8 cellular contexts compared by ENCODE assay signal in the genomic region with DNA sequence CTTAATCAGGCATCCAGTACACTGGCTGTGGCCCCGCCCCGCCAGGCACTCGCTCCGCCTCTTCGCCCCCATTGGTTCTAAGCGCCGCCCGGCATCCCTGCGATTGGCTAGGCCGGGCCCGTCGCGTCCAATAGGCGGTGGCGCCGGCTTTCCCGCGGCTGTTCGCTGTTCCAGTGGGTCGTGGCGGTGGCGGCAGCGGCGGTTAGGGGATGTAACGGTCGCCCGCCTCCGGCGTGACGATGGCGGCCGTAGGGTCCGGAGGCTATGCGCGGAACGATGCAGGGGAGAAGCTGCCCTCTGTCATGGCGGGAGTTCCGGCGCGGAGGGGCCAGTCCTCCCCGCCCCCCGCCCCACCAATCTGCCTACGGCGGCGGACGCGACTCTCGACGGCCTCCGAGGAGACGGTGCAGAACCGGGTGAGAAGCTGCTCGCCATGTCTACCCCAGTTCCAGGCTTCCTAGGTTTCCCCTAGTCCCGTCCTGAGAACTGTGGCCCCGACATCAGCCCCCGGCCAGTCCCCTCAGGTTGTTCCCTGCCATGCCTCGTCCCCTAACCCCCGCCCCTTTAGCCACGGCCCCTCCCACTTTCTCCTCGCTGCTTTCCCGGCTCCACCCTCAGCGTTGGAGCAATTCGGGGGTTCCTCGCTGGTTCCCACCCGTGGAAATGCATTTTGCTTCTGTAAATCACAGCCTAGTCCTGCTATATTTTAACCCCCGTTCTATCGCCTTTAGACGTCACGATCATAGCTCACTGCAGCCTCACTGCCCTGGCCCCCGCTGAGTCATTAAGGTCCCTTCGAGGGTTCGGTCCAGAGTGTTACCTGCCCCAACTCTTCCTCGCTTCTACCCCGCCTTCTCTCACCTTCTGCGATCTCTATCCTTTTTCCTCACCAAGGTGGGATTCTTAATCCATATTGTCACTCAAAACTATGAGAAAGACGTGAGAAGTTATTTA. TPM values are rescaled to one million over a fixed set of nuclear protein-coding genes. Genes with fewer than 3 reads are reported as not detected.
DNase-seq lines count a peak whose midpoint lies in the region; ATAC-seq, FAIRE-seq and TF ChIP-seq lines count a peak whose summit lies in the region.

WDR62 (plus strand) TSS at position 165 of the 954 bp plus-strand sequence; CDS start at position 240, 75 bp downstream.

- peak within 1 kb of the TSS; percentile 71 for H4K91ac ChIP-seq in H1 (replicated peaks; ENCODE audit: insufficient read length, low read length)

- peaks cover 1% of the 10 kb centered on the region for H3K36me3 ChIP-seq in Caco-2 (ENCODE audit: control insufficient read depth, insufficient read depth, low read length)
- H3K36me3 ChIP-seq in HUES48 (ENCODE audit: control insufficient read depth, insufficient read depth, low read length): peaks cover 22% of the 10 kb centered on the region
- H3K36me3 ChIP-seq in NT2/D1 (ENCODE audit: insufficient read depth, insufficient read length, low read length): peaks cover 24% of the 10 kb centered on the region
- peaks cover 8 to 19% (median 17%) of the 10 kb centered on the region in 4 experiments; a peak in 7 of 8 replicates for H3K36me3 ChIP-seq in H1 (ENCODE audit: control insufficient read depth in 2 of 4, insufficient read depth in 4 of 4, low read length in 3 of 4)

- H3K14ac ChIP-seq in H1 (ENCODE audit: insufficient read length): no peak within 1 kb of the TSS

- H3K23ac ChIP-seq in H1 (ENCODE audit: insufficient read length): no peak within 1 kb of the TSS

- H3K4me1 Mint-ChIP-seq in Caco-2 (ENCODE audit: low read depth, unreplicated experiment): peaks cover 29% of the 10 kb centered on the region

- H3K27me3 Mint-ChIP-seq in Caco-2 (ENCODE audit: insufficient read depth, unreplicated experiment): no peaks in the 10 kb centered on the region

- H3K4me3 Mint-ChIP-seq in Caco-2 (ENCODE audit: unreplicated experiment): peak within 1 kb of the TSS; percentile 88

- H2BK15ac ChIP-seq in H1 (ENCODE audit: low read length): no peak within 1 kb of the TSS

- H4K8ac ChIP-seq in H1 (ENCODE audit: extremely low read depth, insufficient read depth, low read length): peak within 1 kb of the TSS; percentile 96

- no peaks in the 10 kb centered on the region for H3K9me3 Mint-ChIP-seq in Caco-2 (ENCODE audit: unreplicated experiment)

- H3K36me3 Mint-ChIP-seq in Caco-2 (ENCODE audit: insufficient read depth, unreplicated experiment): peaks cover 47% of the 10 kb centered on the region

- peak within 1 kb of the TSS; percentile 68; the same call in 1 of the 2 replicates for H2BK12ac ChIP-seq in H1 (ENCODE audit: low read depth, low read length)

- BruUV-seq in Caco-2 (replicated peaks; lab: Mats Ljungman, UMichigan): no TSS peak

- POLR2A ChIA-PET in Caco-2 (lab: Charles Lee): interaction anchor here (0.5 to 1.7 kb wide), 8 partner anchors 8 to 307 kb away, joined by 3 to 15 read pairs (median 4); partner anchors contain the start of genes ALKBH6, LIN37, POLR2I and SYNE4
- POLR2A ChIA-PET in H1 (lab: Charles Lee; ENCODE audit: partially characterized antibody): interaction anchor here (1.0 to 2.2 kb wide), 16 partner anchors 18 to 118 kb away, joined by 3 to 9 read pairs (median 5); partner anchors contain the start of genes ALKBH6, CAPNS1, OVOL3 and POLR2I

- H3K4me3 ChIP-seq in Caco-2 (ENCODE audit: low read depth, low read length) (peak within 1 kb of the TSS; percentile 61), HUES48 (ENCODE audit: low read depth, low read length) (peak within 1 kb of the TSS; percentile 81), NT2/D1 (ENCODE audit: insufficient read length, low read depth) (peak within 1 kb of the TSS; percentile 87), H1 (ENCODE audit: extremely low read depth in 1 of 4, insufficient read depth in 2 of 4, low read depth in 3 of 4, low read length in 4 of 4) (peak within 1 kb of the TSS; percentile 75 to 94 (median 82)), mononuclear cell (ENCODE audit: low read length) (peak within 1 kb of the TSS; percentile 72)

- peak within 1 kb of the TSS; percentile 28 for H3K4ac ChIP-seq in H1 (replicated peaks; ENCODE audit: insufficient read length, low read depth, low read length)

- WGBS in H1 (ENCODE audit: extremely low coverage in 1 of 2, insufficient coverage in 1 of 2, insufficient read length in 1 of 2, insufficient replicate concordance in 2 of 2, low coverage in 1 of 2, low lambda C conversion rate in 2 of 2, missing lambda C conversion rate in 1 of 2), 2 experiments: 1% methylated on average over 52 of the region's 76 CpGs; no CpG with 5 or more reads in 1 of the 2 experiments

- H3K27ac ChIP-seq in HUES48 (ENCODE audit: low read depth, low read length): peak within 1 kb of the TSS; percentile 94
- H3K27ac ChIP-seq in H1 (ENCODE audit: low read depth, low read length): peak within 1 kb of the TSS; percentile 83; the same call in 1 of the 2 replicates

- peaks cover 4% of the 10 kb centered on the region for H3K23me2 ChIP-seq in H1 (ENCODE audit: low read depth, low read length)

- H3K56ac ChIP-seq in H1 (replicated peaks; ENCODE audit: insufficient read length, low read depth, low read length): peak within 1 kb of the TSS; percentile 75

- peaks cover 4% of the 10 kb centered on the region; the same call in 1 of the 2 replicates for H3K79me1 ChIP-seq in H1 (ENCODE audit: low read depth, low read length)

- H2AFZ ChIP-seq in H1 (ENCODE audit: low read length): peak within 1 kb of the TSS; percentile 25; the same call in 1 of the 2 replicates

- TF ChIP-seq CTCF in Caco-2 (IDR thresholded peaks at IDR 0.05; ENCODE audit: insufficient read depth in 1 of 2, low read depth in 1 of 2, low read length in 1 of 2, severe bottlenecking in 1 of 2, unreplicated experiment in 1 of 2) (no peak), H1 (IDR thresholded peaks at IDR 0.05; ENCODE audit: control extremely low read depth in 1 of 3, insufficient read depth in 1 of 3, low read depth in 1 of 3, low read length in 3 of 3) (no peak)

- H3K79me2 ChIP-seq in H1 (ENCODE audit: control insufficient read depth in 1 of 2, insufficient read depth in 2 of 2, low read length in 2 of 2): peaks cover 3 to 35% of the 10 kb centered on the region in 2 experiments; a peak in 3 of 4 replicates

- intact Hi-C loops in Caco-2 (cut with micrococcal nuclease; ENCODE audit: unreplicated experiment): loop anchor here (1.0 to 5.0 kb wide), 9 partner anchors 13 to 353 kb away; partner anchors contain the start of genes ALKBH6, HSPB6, SDHAF1 and SYNE4

- H3K9me3 ChIP-seq in Caco-2 (no peaks in the 10 kb centered on the region), HUES48 (ENCODE audit: control insufficient read depth, insufficient read depth, low read length) (no peaks in the 10 kb centered on the region), NT2/D1 (ENCODE audit: insufficient read depth, low read length) (no peaks in the 10 kb centered on the region), H1 (ENCODE audit: insufficient read depth in 2 of 2, low read depth in 1 of 2, low read length in 1 of 2) (no peaks in the 10 kb centered on the region), mononuclear cell (ENCODE audit: low read depth, low read length) (no peaks in the 10 kb centered on the region)

- H4K5ac ChIP-seq in H1 (ENCODE audit: insufficient read length, low read depth, low read length): peak within 1 kb of the TSS; percentile 80

- H3K27me3 ChIP-seq in Caco-2 (replicated peaks; ENCODE audit: control insufficient read depth, insufficient read depth, low read length) (no peaks in the 10 kb centered on the region), HUES48 (ENCODE audit: control insufficient read depth, insufficient read depth, low read length) (no peaks in the 10 kb centered on the region), NT2/D1 (ENCODE audit: insufficient read depth, insufficient read length) (no peaks in the 10 kb centered on the region), H1 (replicated peaks in 1 of 4; ENCODE audit: control insufficient read depth in 3 of 4, extremely low read depth in 1 of 4, insufficient read depth in 3 of 4, low read length in 3 of 4) (no peaks in the 10 kb centered on the region), mononuclear cell (ENCODE audit: insufficient read depth, low read length) (no peaks in the 10 kb centered on the region)

- H3K4me1 ChIP-seq in Caco-2 (peaks cover 25% of the 10 kb centered on the region; the same call in 1 of the 2 replicates), HUES48 (ENCODE audit: control insufficient read depth, insufficient read depth, low read length) (peaks cover 8% of the 10 kb centered on the region; the same call in 1 of the 2 replicates), NT2/D1 (ENCODE audit: insufficient read depth, insufficient read length) (peaks cover 9% of the 10 kb centered on the region), H1 (replicated peaks in 1 of 4; ENCODE audit: control insufficient read depth in 3 of 4, insufficient read depth in 4 of 4, low read length in 3 of 4) (peaks cover 0 to 11% (median 4%) of the 10 kb centered on the region in 4 experiments; a peak in 5 of 7 replicates), mononuclear cell (ENCODE audit: insufficient read depth, low read length) (peaks cover 27% of the 10 kb centered on the region)

- peak in 1 of 2 experiments; percentile 29; a peak in 1 of 3 replicates for TF ChIP-seq EP300 in H1 (IDR thresholded peaks at IDR 0.05; ENCODE audit: borderline replicate concordance in 1 of 2, low read depth in 2 of 2, low read length in 2 of 2)

- H2AK5ac ChIP-seq in H1 (ENCODE audit: low read depth, low read length): no peak within 1 kb of the TSS

- CTCF ChIA-PET in Caco-2 (lab: Charles Lee) (interaction anchor here (0.5 to 1.1 kb wide), 6 partner anchors 41 to 97 kb away, joined by 3 to 6 read pairs (median 5); partner anchors contain the start of gene ALKBH6), H1 (lab: Charles Lee; ENCODE audit: partially characterized antibody) (interaction anchor here (0.9 to 1.2 kb wide), 2 partner anchors 59 to 362 kb away, joined by 3 to 6 read pairs; no protein-coding TSS in a partner anchor)

- peak within 1 kb of the TSS; percentile 87 to 93 for H3K4me2 ChIP-seq in H1 (ENCODE audit: insufficient read depth in 1 of 2, low read depth in 2 of 2, low read length in 2 of 2)

- H4K20me1 ChIP-seq in H1 (replicated peaks in 1 of 2; ENCODE audit: control insufficient read depth in 1 of 2, insufficient read depth in 2 of 2, low read length in 2 of 2): peaks cover 7 to 19% of the 10 kb centered on the region in 2 experiments

- peak; percentile 95 to 97 for DNase-seq in Caco-2
- peak; percentile 69 for DNase-seq in NT2/D1 (ENCODE audit: low read depth, low spot score)
- DNase-seq in activated CD8-positive, alpha-beta memory T cell treated with anti-CD3 and anti-CD28 coated beads for 48 hours (ENCODE audit: low read depth in 2 of 3, low spot score in 2 of 3): peak; percentile 86 to 92 (median 89)
- peak in 1 of 2 experiments; percentile 96 for DNase-seq in H1 (ENCODE audit: low read depth in 1 of 2, low spot score in 2 of 2)
- peak; percentile 92 for DNase-seq in stimulated activated CD8-positive, alpha-beta memory T cell treated with anti-CD3 and anti-CD28 coated beads, Interleukin-4, amount 100 ng/mL, for 24 hours (ENCODE audit: low read depth)

- ATAC-seq in GM21423 (IDR thresholded peaks at IDR 0.05; ENCODE audit: unreplicated experiment): peak; percentile 64

- TF ChIP-seq RAD21 in H1 (IDR thresholded peaks at IDR 0.05 in 1 of 2, conservative IDR thresholded peaks at IDR 0.05 in 1 of 2; ENCODE audit: low read depth in 2 of 2, low read length in 2 of 2): no peak

- H3K9ac ChIP-seq in HUES48 (ENCODE audit: low read depth, low read length): peak within 1 kb of the TSS; percentile 81
- peak within 1 kb of the TSS; percentile 86 for H3K9ac ChIP-seq in NT2/D1 (ENCODE audit: insufficient read length, low read depth)
- H3K9ac ChIP-seq in H1 (replicated peaks in 1 of 4; ENCODE audit: extremely low read depth in 1 of 4, low read depth in 3 of 4, low read length in 3 of 4): peak within 1 kb of the TSS; percentile 67 to 85 (median 80)

- H2BK5ac ChIP-seq in H1 (ENCODE audit: low read depth, low read length): peak within 1 kb of the TSS; percentile 84

- H3K27ac Mint-ChIP-seq in Caco-2 (ENCODE audit: unreplicated experiment): peak within 1 kb of the TSS; percentile 82

- H2BK20ac ChIP-seq in H1 (ENCODE audit: low read length): no peak within 1 kb of the TSS

- TF ChIP-seq POLR2A in H1 (IDR thresholded peaks at IDR 0.05; ENCODE audit: control extremely low read depth in 1 of 2, low read depth in 2 of 2, low read length in 2 of 2): no peak; a peak in 1 of 3 replicates

- H3K18ac ChIP-seq in H1 (ENCODE audit: extremely low read depth, low read length): peak within 1 kb of the TSS; percentile 94

- FAIRE-seq in H1 (lab: Jason Lieb, UNC): no peak

- no peak within 1 kb of the TSS for H2BK120ac ChIP-seq in H1 (replicated peaks; ENCODE audit: low read depth, low read length)

RNA-seq across cellular contexts. Expression of gene WDR62, which starts in this region (rescaled TPM):
- total RNA-seq in Caco-2 (2022) (30.6 and 32.9 TPM in 2 replicates), mononuclear cell (1.4 TPM)
- total RNA-seq in H1 (2021; fragmentation: NEBNext Ultra II Directional; extraction: Animal tissue kit (Norgen Biotek cat#: 25700)): 39.5 and 39.8 TPM in 2 replicates
- 28.2 and 39.9 TPM in 2 replicates for polyA plus RNA-seq in H1 (2011; rRNA removed)
- 18.4 TPM for polyA plus RNA-seq in H1 (2011; cell fraction: cytosol; rRNA removed)
- polyA plus RNA-seq in H1 (2011; cell fraction: nucleus; rRNA removed): 85.8 TPM
- polyA plus RNA-seq in H1 (2012, experiment 1 of 2): 23.9 to 35.6 TPM (median 32.4 TPM) in 4 replicates
- polyA plus RNA-seq in H1 (2012, experiment 2 of 2): 23.6 TPM
- polyA plus RNA-seq in H1 (2013, experiment 1 of 2): 20.0 TPM
- 18.7 TPM for polyA plus RNA-seq in H1 (2013, experiment 2 of 2)
- 46.8 and 48.3 TPM in 2 replicates for polyA minus RNA-seq in H1 (2011; rRNA and poly(A)+ RNA removed)
- polyA minus RNA-seq in H1 (2011; cell fraction: cytosol; rRNA and poly(A)+ RNA removed): 21.9 TPM
- polyA minus RNA-seq in H1 (2011; cell fraction: nucleus; rRNA and poly(A)+ RNA removed): 34.6 TPM

Comparison
In these comparisons a context has a peak if more than half of its experiments do, and no peak if none do; other contexts are left out.
1. RNA of gene WDR62 (total RNA-seq): 39.5 to 39.8 TPM in H1 and 30.6 to 32.9 TPM in Caco-2; 1.4 TPM in mononuclear cell (single experiment); every median in the first group is over 10 times any median in the second.
2. Peak in every context shown above with its lines, with median percentiles within 50 percentile points of each other: H3K4me3 ChIP-seq and H3K9ac ChIP-seq.